Comparison of ENCODE assay signal across 17 cellular contexts in the genomic region with DNA sequence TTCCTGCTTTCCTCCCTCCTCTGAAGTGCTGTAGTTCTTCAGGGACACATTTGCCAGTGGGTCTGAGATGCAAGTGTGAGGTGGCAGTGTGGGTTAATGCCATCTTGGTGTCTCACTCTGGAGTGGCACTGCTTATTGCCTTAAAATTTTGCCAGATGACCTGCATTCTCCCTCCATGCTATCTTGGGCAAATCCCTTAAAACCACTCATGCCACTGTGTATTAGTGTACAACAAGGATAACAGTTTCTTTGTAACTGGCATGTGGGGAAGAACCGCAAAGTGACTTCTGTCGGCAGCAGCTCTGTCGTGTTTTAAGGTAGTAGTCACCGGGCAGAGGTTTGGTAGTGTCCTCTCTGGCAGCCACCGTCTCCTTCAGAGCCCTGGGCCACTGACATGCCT.
DNase-seq lines count a peak whose midpoint lies in the region; ATAC-seq and TF ChIP-seq lines count a peak whose summit lies in the region.
"Had no signal": no experiment of that assay in that cellular context is flagged by ENCODE, and none has a peak within 500 bp of the region (broad histone marks: within the 10 kb centered on the region; RNA-seq: fewer than 3 reads in every experiment).

No MANE protein-coding gene starts in this region.

- no peak overlapping the region for H3K14ac ChIP-seq in H9 (ENCODE audit: insufficient read depth, low read length)

- H4K20me1 ChIP-seq in H9 (ENCODE audit: control insufficient read depth, insufficient read depth, insufficient read length), result no peaks in the 10 kb centered on the region

- H2AFZ ChIP-seq in H9 (ENCODE audit: low read length), result no peak overlapping the region
- H2AFZ ChIP-seq: GM23248 had no signal

- no peak overlapping the region for H2AK5ac ChIP-seq in H9 (ENCODE audit: insufficient read length, low read length)

- H3K4me1 Mint-ChIP-seq in H9 (peaks cover 8 to 12% of the 10 kb centered on the region in 2 experiments), osteocyte (ENCODE audit: unreplicated experiment) (peaks cover 6% of the 10 kb centered on the region), natural killer cell (no peaks in the 10 kb centered on the region)
- no peaks in the 10 kb centered on the region for H3K4me1 Mint-ChIP-seq in stimulated activated naive CD8-positive, alpha-beta T cell treated with anti-CD3 and anti-CD28 coated beads, Interleukin-15, amount 100 ng/mL, for 72 hours
- H3K4me1 Mint-ChIP-seq: CD4-positive, CD25-positive, alpha-beta regulatory T cell; CD8-positive, alpha-beta memory T cell; IgD-negative memory B cell had no signal

- no peak overlapping the region for H2BK15ac ChIP-seq in H9 (ENCODE audit: low read depth, low read length)

- H3K79me2 ChIP-seq in H9 (ENCODE audit: insufficient read depth, low read length), result peaks cover 1% of the 10 kb centered on the region; the same call in 1 of the 2 replicates

- no peaks in the 10 kb centered on the region for H3K9me3 Mint-ChIP-seq in H9
- H3K9me3 Mint-ChIP-seq in osteocyte (ENCODE audit: unreplicated experiment), result no peaks in the 10 kb centered on the region
- no peaks in the 10 kb centered on the region for H3K9me3 Mint-ChIP-seq in natural killer cell
- H3K9me3 Mint-ChIP-seq in stimulated activated naive CD8-positive, alpha-beta T cell treated with anti-CD3 and anti-CD28 coated beads, Interleukin-15, amount 100 ng/mL, for 72 hours, result no peaks in the 10 kb centered on the region
- H3K9me3 Mint-ChIP-seq: CD8-positive, alpha-beta memory T cell; IgD-negative memory B cell had no signal

- H3K36me3 Mint-ChIP-seq in H9 (ENCODE audit: insufficient read depth in 1 of 3, low read depth in 3 of 3) (peaks cover 0 to 13% (median 8%) of the 10 kb centered on the region in 3 experiments; a peak in 5 of 7 replicates), osteocyte (ENCODE audit: unreplicated experiment) (no peaks in the 10 kb centered on the region), natural killer cell (no peaks in the 10 kb centered on the region)
- H3K36me3 Mint-ChIP-seq: CD4-positive, CD25-positive, alpha-beta regulatory T cell; CD8-positive, alpha-beta memory T cell had no signal

- DNase-seq in H9 (no peak), M059J (ENCODE audit: low read depth) (peak; percentile 82), astrocyte of the hippocampus (ENCODE audit: low read depth, low spot score) (peak; percentile 44), osteocyte (ENCODE audit: extremely low spot score, unreplicated experiment) (peak; percentile 40), dorsolateral prefrontal cortex (no peak), natural killer cell (no peak)
- DNase-seq in activated CD4-positive, alpha-beta T cell treated with anti-CD3 and anti-CD28 coated beads, Interleukin-2, amount 50 U/mL, for 1 hour, result no peak
- no peak for DNase-seq in stimulated activated naive CD8-positive, alpha-beta T cell treated with anti-CD3 and anti-CD28 coated beads, Interleukin-15, amount 100 ng/mL, for 72 hours
- DNase-seq: ACHN; BE2C; C1 segment of cervical spinal cord; CD4-positive, CD25-positive, alpha-beta regulatory T cell; CD8-positive, alpha-beta memory T cell; COR-L47; GM23248; HCEC 1CT had no signal

- no peaks in the 10 kb centered on the region for H3K27me3 Mint-ChIP-seq in H9 (ENCODE audit: low read depth)
- no peaks in the 10 kb centered on the region for H3K27me3 Mint-ChIP-seq in osteocyte (ENCODE audit: unreplicated experiment)
- H3K27me3 Mint-ChIP-seq in natural killer cell (ENCODE audit: low read depth in 2 of 2), result no peaks in the 10 kb centered on the region
- no peaks in the 10 kb centered on the region for H3K27me3 Mint-ChIP-seq in stimulated activated naive CD8-positive, alpha-beta T cell treated with anti-CD3 and anti-CD28 coated beads, Interleukin-15, amount 100 ng/mL, for 72 hours
- H3K27me3 Mint-ChIP-seq: CD4-positive, CD25-positive, alpha-beta regulatory T cell; IgD-negative memory B cell had no signal

- H3K56ac ChIP-seq in H9 (ENCODE audit: insufficient read length, low read depth, low read length), result no peak overlapping the region

- no peaks in the 10 kb centered on the region for H3K27me3 ChIP-seq in H9 (ENCODE audit: insufficient read depth, low read length)
- H3K27me3 ChIP-seq in dorsolateral prefrontal cortex, result peaks cover 0 to 8% (median 0%) of the 10 kb centered on the region in 45 donors
- H3K27me3 ChIP-seq: BE2C had no signal

- H3K4me3 Mint-ChIP-seq in H9 (no peak overlapping the region), osteocyte (ENCODE audit: unreplicated experiment) (no peak overlapping the region), natural killer cell (no peak overlapping the region)
- no peak overlapping the region for H3K4me3 Mint-ChIP-seq in stimulated activated naive CD8-positive, alpha-beta T cell treated with anti-CD3 and anti-CD28 coated beads, Interleukin-15, amount 100 ng/mL, for 72 hours
- H3K4me3 Mint-ChIP-seq: CD4-positive, CD25-positive, alpha-beta regulatory T cell; CD8-positive, alpha-beta memory T cell; IgD-negative memory B cell had no signal

- H4K8ac ChIP-seq in H9 (replicated peaks; ENCODE audit: insufficient read length, low read depth, low read length), result no peak overlapping the region

- TF ChIP-seq CTCF in H9 (conservative IDR thresholded peaks at IDR 0.05) (no peak), osteocyte (IDR thresholded peaks at IDR 0.05) (no peak), dorsolateral prefrontal cortex (IDR thresholded peaks at IDR 0.05 in 54 of 56, conservative IDR thresholded peaks at IDR 0.05 in 2 of 56; ENCODE audit: low read depth in 1 of 56, partially characterized antibody in 56 of 56) (no peak), natural killer cell (IDR thresholded peaks at IDR 0.05) (no peak)

- H3K23me2 ChIP-seq in H9 (ENCODE audit: insufficient read length, low read depth, low read length, poor library complexity, severe bottlenecking), result no peaks in the 10 kb centered on the region

- peak overlapping the region in 2 of 3 experiments; percentile 31 to 41; a peak in 3 of 7 replicates for H3K27ac Mint-ChIP-seq in H9
- no peak overlapping the region for H3K27ac Mint-ChIP-seq in osteocyte (ENCODE audit: unreplicated experiment)
- no peak overlapping the region for H3K27ac Mint-ChIP-seq in natural killer cell
- no peak overlapping the region for H3K27ac Mint-ChIP-seq in stimulated activated naive CD8-positive, alpha-beta T cell treated with anti-CD3 and anti-CD28 coated beads, Interleukin-15, amount 100 ng/mL, for 72 hours
- H3K27ac Mint-ChIP-seq: CD4-positive, CD25-positive, alpha-beta regulatory T cell; CD8-positive, alpha-beta memory T cell; IgD-negative memory B cell had no signal

- no peak overlapping the region for H2BK120ac ChIP-seq in H9 (ENCODE audit: low read depth, low read length, poor library complexity, severe bottlenecking)

- H3K23ac ChIP-seq in H9 (ENCODE audit: insufficient read length, low read depth, low read length), result no peak overlapping the region

- no peak overlapping the region for H3T11ph ChIP-seq in H9 (ENCODE audit: low read length)

- no peak overlapping the region for H2BK5ac ChIP-seq in H9 (ENCODE audit: insufficient read length, low read length)

- H3K9me3 ChIP-seq in H9 (ENCODE audit: control insufficient read depth, low read depth, low read length), result no peaks in the 10 kb centered on the region
- H3K9me3 ChIP-seq: BE2C had no signal

- H4K91ac ChIP-seq in H9 (ENCODE audit: insufficient read length, low read depth, low read length), result no peak overlapping the region

- ATAC-seq in natural killer cell, result no peak
- no peak for ATAC-seq in stimulated activated naive CD8-positive, alpha-beta T cell treated with anti-CD3 and anti-CD28 coated beads, Interleukin-15, amount 100 ng/mL, for 72 hours

- no peak overlapping the region for H2BK20ac ChIP-seq in H9 (ENCODE audit: low read depth, low read length, poor library complexity, severe bottlenecking)

- no peaks in the 10 kb centered on the region for H3K4me1 ChIP-seq in H9 (ENCODE audit: insufficient read depth, low read length)
- H3K4me1 ChIP-seq: BE2C had no signal

- no peak overlapping the region for H3K4ac ChIP-seq in H9 (ENCODE audit: low read depth, low read length)

- no peak overlapping the region for H3K27ac ChIP-seq in H9 (ENCODE audit: insufficient read length, low read depth, low read length)
- H3K27ac ChIP-seq in dorsolateral prefrontal cortex, result no peak overlapping the region
- H3K27ac ChIP-seq: GM23248 had no signal

- intact Hi-C loops in dorsolateral prefrontal cortex (cut with DNase I) (no loop called here), natural killer cell (cut with micrococcal nuclease) (no loop called here)

- no peak overlapping the region for H3K9ac ChIP-seq in H9 (ENCODE audit: extremely low read depth, insufficient read length, low read length)
- H3K9ac ChIP-seq: GM23248 had no signal

- WGBS in H9 (ENCODE audit: extremely low coverage, insufficient read length, low lambda C conversion rate), result no CpG with 5 or more reads among the region's 5 CpGs

- no peak overlapping the region for H3K4me2 ChIP-seq in H9 (ENCODE audit: insufficient read depth, insufficient read length, low read length)

- no peak overlapping the region for H4K5ac ChIP-seq in H9 (ENCODE audit: insufficient read length, low read depth, low read length)

- H3K79me1 ChIP-seq in H9 (ENCODE audit: insufficient read depth, low read depth, low read length, poor library complexity, severe bottlenecking), result no peaks in the 10 kb centered on the region

- no peak overlapping the region for H3K4me3 ChIP-seq in dorsolateral prefrontal cortex
- H3K4me3 ChIP-seq: GM23248 had no signal

- no peak overlapping the region for H2BK12ac ChIP-seq in H9 (ENCODE audit: insufficient read length, low read depth, low read length)

- H3K18ac ChIP-seq in H9 (ENCODE audit: insufficient read length, low read depth, low read length), result no peak overlapping the region

Comparison
In these comparisons a context has a peak if more than half of its experiments do, and no peak if none do; other contexts are left out.
1. DNase-seq: peak in M059J (single experiment), astrocyte of the hippocampus (single experiment) and osteocyte (single experiment); none in H9 (single experiment), dorsolateral prefrontal cortex (0 of 10), activated CD4-positive, alpha-beta T cell treated with anti-CD3 and anti-CD28 coated beads, Interleukin-2, amount 50 U/mL, for 1 hour (single experiment), natural killer cell (single experiment) and stimulated activated naive CD8-positive, alpha-beta T cell treated with anti-CD3 and anti-CD28 coated beads, Interleukin-15, amount 100 ng/mL, for 72 hours (0 of 2).
2. H3K27ac Mint-ChIP-seq: peak in H9 (2 of 3); none in osteocyte (single experiment), natural killer cell (0 of 2) and stimulated activated naive CD8-positive, alpha-beta T cell treated with anti-CD3 and anti-CD28 coated beads, Interleukin-15, amount 100 ng/mL, for 72 hours (0 of 2).